ENCODE assay signal across 14 cellular contexts in the genomic region with DNA sequence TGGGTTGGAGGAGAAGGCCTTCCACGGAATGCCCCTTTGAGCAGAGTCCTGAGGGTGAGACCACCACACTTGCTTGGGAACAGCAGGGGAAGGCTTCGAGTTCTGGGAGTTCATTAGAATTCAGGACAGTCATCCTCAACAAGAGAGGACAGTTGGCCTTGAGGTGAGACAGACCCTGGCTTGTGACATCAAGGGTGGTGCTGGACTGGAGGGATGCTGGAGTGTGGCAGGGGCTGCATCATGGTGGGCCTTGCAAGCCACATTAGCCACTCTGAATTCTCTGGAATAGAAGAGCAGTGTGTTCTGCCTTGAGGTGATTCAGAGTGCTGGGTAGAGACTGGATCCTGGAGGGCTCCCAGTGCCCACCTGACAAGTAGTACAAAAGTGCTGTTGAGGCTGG. TPM values are rescaled to one million over a fixed set of nuclear protein-coding genes. Genes with fewer than 3 reads are reported as not detected.
DNase-seq lines count a peak whose midpoint lies in the region; ATAC-seq and TF ChIP-seq lines count a peak whose summit lies in the region.
"Had no signal": no experiment of that assay in that cellular context is flagged by ENCODE, and none has a peak within 500 bp of the region (broad histone marks: within the 10 kb centered on the region; RNA-seq: fewer than 3 reads in every experiment).

No MANE protein-coding gene starts in this region.

- 96% methylated on average over 2 of the region's 2 CpGs; no CpG with 5 or more reads in 1 of the 2 donors for WGBS in transverse colon (ENCODE audit: low coverage in 1 of 2), 2 donors

- intact Hi-C loops in Caco-2 (cut with micrococcal nuclease; ENCODE audit: unreplicated experiment) (no loop called here), Panc1 (cut with micrococcal nuclease; ENCODE audit: unreplicated experiment) (no loop called here), transverse colon (cut with DNase I; ENCODE audit: low total_unique reads) (no loop called here), uterus (cut with DNase I; ENCODE audit: low total_unique reads) (no loop called here)
- intact Hi-C loops in dendritic cell treated with granulocyte-macrophage colony-stimulating factor and Interleukin-4, amounts not matched to agents 40 ng/mL and 50 ng/mL, for 4 days (cut with micrococcal nuclease), result no loop called here

- DNase-seq in Caco-2 (no peak), Panc1 (ENCODE audit: low read depth, low spot score) (no peak), transverse colon (no peak), uterus (no peak), GM19238 (ENCODE audit: insufficient read length, low spot score) (no peak)
- DNase-seq: BE2C; CD8-positive, alpha-beta memory T cell; DMS53; GF-D8; GM23248 had no signal

- no peaks in the 10 kb centered on the region for H3K9me3 ChIP-seq in Caco-2
- H3K9me3 ChIP-seq in Panc1 (ENCODE audit: control insufficient read depth, insufficient read depth, low read depth, low read length), result no peaks in the 10 kb centered on the region
- no peaks in the 10 kb centered on the region for H3K9me3 ChIP-seq in transverse colon
- no peaks in the 10 kb centered on the region for H3K9me3 ChIP-seq in uterus
- H3K9me3 ChIP-seq: A549, BE2C had no signal

- TF ChIP-seq CTCF in Caco-2 (IDR thresholded peaks at IDR 0.05; ENCODE audit: insufficient read depth in 1 of 2, low read depth in 1 of 2, low read length in 1 of 2, severe bottlenecking in 1 of 2, unreplicated experiment in 1 of 2), result no peak
- TF ChIP-seq CTCF in Panc1 (IDR thresholded peaks at IDR 0.05), result no peak
- no peak for TF ChIP-seq CTCF in transverse colon (IDR thresholded peaks at IDR 0.05)
- no peak for TF ChIP-seq CTCF in uterus (IDR thresholded peaks at IDR 0.05)

- peaks cover 14% of the 10 kb centered on the region for H3K4me1 ChIP-seq in Caco-2
- H3K4me1 ChIP-seq in Panc1 (ENCODE audit: control insufficient read depth, insufficient read depth, low read length), result peaks cover 54% of the 10 kb centered on the region
- peaks cover 0 to 18% (median 0%) of the 10 kb centered on the region in 4 donors for H3K4me1 ChIP-seq in transverse colon
- no peaks in the 10 kb centered on the region for H3K4me1 ChIP-seq in uterus
- H3K4me1 ChIP-seq: A549 had no signal

- H3K27me3 Mint-ChIP-seq in Caco-2 (ENCODE audit: insufficient read depth, unreplicated experiment), result no peaks in the 10 kb centered on the region
- no peaks in the 10 kb centered on the region for H3K27me3 Mint-ChIP-seq in dendritic cell treated with granulocyte-macrophage colony-stimulating factor and Interleukin-4, amounts not matched to agents 40 ng/mL and 50 ng/mL, for 4 days
- H3K27me3 Mint-ChIP-seq: CD8-positive, alpha-beta memory T cell had no signal

- CTCF ChIA-PET in Caco-2 (lab: Charles Lee) (no interaction called here), Panc1 (lab: Charles Lee) (interaction anchor here (1.0 kb wide), 1 partner anchor 37 kb away, joined by 3 read pairs; no protein-coding TSS in a partner anchor)

- no peaks in the 10 kb centered on the region for H3K27me3 ChIP-seq in Caco-2 (replicated peaks; ENCODE audit: control insufficient read depth, insufficient read depth, low read length)
- no peaks in the 10 kb centered on the region for H3K27me3 ChIP-seq in Panc1 (ENCODE audit: control insufficient read depth, insufficient read depth, low read length)
- H3K27me3 ChIP-seq in transverse colon, result no peaks in the 10 kb centered on the region
- H3K27me3 ChIP-seq in uterus, result no peaks in the 10 kb centered on the region
- H3K27me3 ChIP-seq: BE2C had no signal

- peaks cover 67% of the 10 kb centered on the region for H3K36me3 Mint-ChIP-seq in Caco-2 (ENCODE audit: insufficient read depth, unreplicated experiment)
- no peaks in the 10 kb centered on the region for H3K36me3 Mint-ChIP-seq in dendritic cell treated with granulocyte-macrophage colony-stimulating factor and Interleukin-4, amounts not matched to agents 40 ng/mL and 50 ng/mL, for 4 days (ENCODE audit: low read depth)
- H3K36me3 Mint-ChIP-seq: CD8-positive, alpha-beta memory T cell had no signal

- ATAC-seq in Panc1, result peak; percentile 36
- ATAC-seq: A549, HCT116 had no signal

- BruUV-seq in Caco-2 (replicated peaks; lab: Mats Ljungman, UMichigan) (no TSS peak), Panc1 (replicated peaks; lab: Mats Ljungman, UMichigan) (no TSS peak)

- H3K36me3 ChIP-seq in Caco-2 (ENCODE audit: control insufficient read depth, insufficient read depth, low read length) (0 out of 2 replicates have a peak, but pooled peaks cover 2% of the 10 kb centered on the region), Panc1 (ENCODE audit: control insufficient read depth, insufficient read depth, low read length) (no peaks in the 10 kb centered on the region), transverse colon (no peaks in the 10 kb centered on the region), uterus (no peaks in the 10 kb centered on the region)
- H3K36me3 ChIP-seq: BE2C had no signal

- POLR2A ChIA-PET in Caco-2 (lab: Charles Lee) (no interaction called here), Panc1 (lab: Charles Lee) (no interaction called here)

- TF ChIP-seq POLR2A in transverse colon (IDR thresholded peaks at IDR 0.05) (no peak), uterus (IDR thresholded peaks at IDR 0.05) (no peak)

- in situ Hi-C loops in Panc1 (cut with HindIII; ENCODE audit: low pct_unique_long_range_greater_than_20kb, low sequenced_read_pairs), result no loop called here
- in situ Hi-C loops in transverse colon (cut with MboI; ENCODE audit: low pct_ligation_motif_present in 1 of 4, low pct_unique_long_range_greater_than_20kb in 1 of 4, low sequenced_read_pairs in 3 of 4), result no loop called here

- no peak overlapping the region for H3K27ac ChIP-seq in Panc1 (ENCODE audit: low read length)
- H3K27ac ChIP-seq in transverse colon, result no peak overlapping the region
- H3K27ac ChIP-seq in uterus, result no peak overlapping the region
- H3K27ac ChIP-seq: A549, C4-2B, GM23248 had no signal

- H3K4me1 Mint-ChIP-seq in Caco-2 (ENCODE audit: low read depth, unreplicated experiment), result peaks cover 42% of the 10 kb centered on the region
- peaks cover 65% of the 10 kb centered on the region for H3K4me1 Mint-ChIP-seq in dendritic cell treated with granulocyte-macrophage colony-stimulating factor and Interleukin-4, amounts not matched to agents 40 ng/mL and 50 ng/mL, for 4 days (ENCODE audit: low read depth)

- no peak for TF ChIP-seq EP300 in transverse colon (IDR thresholded peaks at IDR 0.05; ENCODE audit: low read depth)

- H3K4me3 ChIP-seq in Caco-2 (ENCODE audit: low read depth, low read length) (no peak overlapping the region), Panc1 (ENCODE audit: low read depth in 2 of 2, low read length in 2 of 2) (no peak overlapping the region), transverse colon (no peak overlapping the region), uterus (no peak overlapping the region)
- H3K4me3 ChIP-seq: A549, GM23248 had no signal

- H3K9me3 Mint-ChIP-seq in Caco-2 (ENCODE audit: unreplicated experiment), result no peaks in the 10 kb centered on the region
- no peaks in the 10 kb centered on the region for H3K9me3 Mint-ChIP-seq in dendritic cell treated with granulocyte-macrophage colony-stimulating factor and Interleukin-4, amounts not matched to agents 40 ng/mL and 50 ng/mL, for 4 days
- H3K9me3 Mint-ChIP-seq: CD8-positive, alpha-beta memory T cell had no signal

- H3K4me3 Mint-ChIP-seq in Caco-2 (ENCODE audit: unreplicated experiment), result no peak overlapping the region
- no peak overlapping the region for H3K4me3 Mint-ChIP-seq in dendritic cell treated with granulocyte-macrophage colony-stimulating factor and Interleukin-4, amounts not matched to agents 40 ng/mL and 50 ng/mL, for 4 days
- H3K4me3 Mint-ChIP-seq: CD8-positive, alpha-beta memory T cell had no signal

- H3K27ac Mint-ChIP-seq in Caco-2 (ENCODE audit: unreplicated experiment), result peak overlapping the region; percentile 13
- peak overlapping the region; percentile 70 for H3K27ac Mint-ChIP-seq in dendritic cell treated with granulocyte-macrophage colony-stimulating factor and Interleukin-4, amounts not matched to agents 40 ng/mL and 50 ng/mL, for 4 days

RNA-seq across cellular contexts. Expression of a gene that starts 26.3 kb away (rescaled TPM):
- total RNA-seq in Caco-2 (2022) (1,761 and 2,076 TPM in 2 replicates), Panc1 (2021; ENCODE audit: unreplicated experiment) (589 TPM), transverse colon (100 to 1,000 TPM; 191 to 618 (median 396) TPM), uterus (100 to 1,000 TPM; 226 to 376 (median 262) TPM)
- 507 TPM for polyA plus RNA-seq in Panc1 (2012; ENCODE audit: insufficient read length)
